8 cellular contexts compared by ENCODE assay signal in the genomic region with DNA sequence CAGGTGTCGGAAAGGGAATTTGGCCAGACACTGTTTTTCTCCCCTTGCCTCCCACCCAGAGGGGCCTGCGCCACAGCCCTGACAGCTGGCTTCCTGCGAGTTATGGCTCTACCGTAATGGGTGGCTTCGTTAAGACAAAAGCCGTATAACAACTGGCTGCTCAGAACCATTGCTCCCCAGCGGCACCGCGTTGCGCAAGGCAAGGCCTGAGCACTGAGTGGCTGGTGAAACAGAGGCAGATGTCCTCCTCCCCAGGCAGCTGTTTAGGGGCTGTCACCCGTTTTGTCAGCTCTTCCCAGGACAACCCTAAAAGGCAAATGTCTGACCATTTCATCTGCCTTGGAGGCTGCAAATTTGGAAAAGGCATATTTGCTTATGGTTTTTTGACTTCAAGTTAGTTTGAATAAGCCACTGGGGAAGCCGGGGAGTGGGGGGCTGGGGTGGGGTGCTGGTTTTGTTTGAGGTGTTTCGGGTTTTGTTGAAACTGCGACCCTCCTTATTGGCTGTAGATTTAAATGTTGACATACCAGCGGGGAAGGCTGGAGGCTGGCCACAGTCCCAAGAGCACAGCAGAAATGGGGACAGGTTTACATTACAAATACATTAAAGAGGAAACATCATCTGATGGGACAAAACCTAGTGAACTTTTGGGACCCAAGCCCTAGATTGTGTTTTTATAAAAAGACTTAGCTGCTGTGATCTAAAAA. TPM values are rescaled to one million over a fixed set of nuclear protein-coding genes. Genes with fewer than 3 reads are reported as not detected.
DNase-seq lines count a peak whose midpoint lies in the region; ATAC-seq, FAIRE-seq and TF ChIP-seq lines count a peak whose summit lies in the region.

No MANE protein-coding gene starts in this region.

- no peak for ATAC-seq in HG03175 (IDR thresholded peaks at IDR 0.05; ENCODE audit: unreplicated experiment)

- H3K9me3 ChIP-seq in A673 (ENCODE audit: low read depth, low read length, poor library complexity, severe bottlenecking), result no peaks in the 10 kb centered on the region
- no peaks in the 10 kb centered on the region for H3K9me3 ChIP-seq in small intestine (ENCODE audit: control insufficient read depth, low read depth)

- in situ Hi-C loops in KBM-7 (cut with MboI; ENCODE audit: low pct_unique_long_range_greater_than_20kb, low sequenced_read_pairs), result no loop called here

- peaks cover 18% of the 10 kb centered on the region for H3K4me1 ChIP-seq in A673 (ENCODE audit: insufficient read depth, low read length, poor library complexity, severe bottlenecking)
- no peaks in the 10 kb centered on the region for H3K4me1 ChIP-seq in small intestine (ENCODE audit: control insufficient read depth in 2 of 2, insufficient read depth in 1 of 2, low read depth in 1 of 2, low read length in 1 of 2)

- intact Hi-C loops in A673 (cut with micrococcal nuclease; ENCODE audit: unreplicated experiment), result no loop called here

- peaks cover 36% of the 10 kb centered on the region for H3K4me1 Mint-ChIP-seq in glutamatergic neuron (ENCODE audit: low read depth, unreplicated experiment)

- CTCF ChIA-PET in A673 (lab: Charles Lee), result no interaction called here

- H3K27ac Mint-ChIP-seq in glutamatergic neuron (ENCODE audit: unreplicated experiment), result peak overlapping the region; percentile 100

- H3K27ac ChIP-seq in A673 (ENCODE audit: low read depth, low read length, poor library complexity, severe bottlenecking) (no peak overlapping the region), small intestine (ENCODE audit: low read depth in 1 of 2, low read length in 1 of 2) (peak overlapping the region in 1 of 2 donors; percentile 83)

- H3K36me3 ChIP-seq in A673 (ENCODE audit: insufficient read depth, low read length, poor library complexity, severe bottlenecking), result no peaks in the 10 kb centered on the region
- no peaks in the 10 kb centered on the region for H3K36me3 ChIP-seq in small intestine (ENCODE audit: control insufficient read depth in 2 of 2, insufficient read depth in 2 of 2, low read length in 2 of 2)

- H3K27me3 ChIP-seq in A673 (replicated peaks; ENCODE audit: insufficient read depth, low read depth, low read length, poor library complexity) (peaks cover 20% of the 10 kb centered on the region), small intestine (ENCODE audit: control insufficient read depth in 2 of 2, insufficient read depth in 2 of 2, low read length in 2 of 2) (peaks cover 0 to 4% of the 10 kb centered on the region in 2 donors)

- POLR2A ChIA-PET in A673 (lab: Charles Lee; ENCODE audit: low non-redundant PET), result no interaction called here

- H3K36me3 Mint-ChIP-seq in glutamatergic neuron (ENCODE audit: unreplicated experiment), result no peaks in the 10 kb centered on the region

- TF ChIP-seq CTCF in A673 (conservative IDR thresholded peaks at IDR 0.05; ENCODE audit: low read depth, low read length), result no peak
- TF ChIP-seq CTCF in glutamatergic neuron (IDR thresholded peaks at IDR 0.05; ENCODE audit: partially characterized antibody, unreplicated experiment), result no peak

- peaks cover 31% of the 10 kb centered on the region for H3K9me3 Mint-ChIP-seq in glutamatergic neuron (ENCODE audit: unreplicated experiment)

- H3K4me3 Mint-ChIP-seq in glutamatergic neuron (ENCODE audit: unreplicated experiment), result peak overlapping the region; percentile 99

- WGBS in small intestine, 3 donors, result 49 to 54% (median 51%) methylated on average over 15 of the region's 15 CpGs

- H3K4me3 ChIP-seq in A673 (ENCODE audit: low read depth, low read length, poor library complexity, severe bottlenecking) (no peak overlapping the region), skeletal muscle cell (ENCODE audit: low read depth, low read length) (no peak overlapping the region), small intestine (ENCODE audit: low read depth in 1 of 2, low read length in 2 of 2) (no peak overlapping the region)

- H3K27me3 Mint-ChIP-seq in glutamatergic neuron (ENCODE audit: unreplicated experiment), result peaks cover 30% of the 10 kb centered on the region

- no peak for FAIRE-seq in small intestine (lab: Jason Lieb, UNC)

- no TSS peak for BruUV-seq in A673 (replicated peaks; lab: Mats Ljungman, UMichigan)

- DNase-seq in A673 (ENCODE audit: low spot score) (peak; percentile 42), KBM-7 (peak; percentile 65), glutamatergic neuron (peak; percentile 86), skeletal muscle cell (ENCODE audit: low read depth) (peak; percentile 33), GDM1 (lab: John Stamatoyannopoulos, UW) (no peak), small intestine (no peak)
- peak; percentile 58 for DNase-seq in activated CD4-positive, alpha-beta T cell treated with anti-CD3 and anti-CD28 coated beads, Interleukin-2, amount 50 U/mL, for 1 hour

RNA-seq across cellular contexts. Expression of gene SPOCK2, which starts 0.7 kb away (rescaled TPM):
- total RNA-seq in A673 (2021) (0.11 and 0.32 TPM in 2 replicates), glutamatergic neuron (ENCODE audit: unreplicated experiment) (362 TPM)
- 10 to 100 TPM in 1 of 3 donors, 1 to 10 TPM in 2; 1.6 to 24.2 (median 2.2) TPM for polyA plus RNA-seq in small intestine

Comparison
In these comparisons a context has a peak if more than half of its experiments do, and no peak if none do; other contexts are left out.
1. DNase-seq: peak in A673 (single experiment), KBM-7 (single experiment), activated CD4-positive, alpha-beta T cell treated with anti-CD3 and anti-CD28 coated beads, Interleukin-2, amount 50 U/mL, for 1 hour (single experiment), glutamatergic neuron (single experiment) and skeletal muscle cell (single experiment); none in GDM1 (single experiment) and small intestine (single experiment).
2. RNA of gene SPOCK2, which starts 0.7 kb away (total RNA-seq): 362 TPM in glutamatergic neuron (single experiment); 0.11 to 0.32 TPM in A673; every median in the first group is over 100 times any median in the second.